Comparison of ENCODE assay signal across 8 cellular contexts in genomic region chr12:118256352-118256751, GRCh38.
"Had no signal": no experiment of that assay in that cellular context is flagged by ENCODE, and none has a peak within 500 bp of the region (broad histone marks: within the 10 kb centered on the region; RNA-seq: fewer than 3 reads in every experiment).

No MANE protein-coding gene starts in this region.

- H3K27ac ChIP-seq: GM23248, KMS-11 had no signal

- DNase-seq: GM23248, GOT3, H7, IMR-90, KBM-7 had no signal

- H3K36me3 ChIP-seq: HAP-1 had no signal

- H3K4me3 ChIP-seq: GM23248, HAP-1 had no signal

- ATAC-seq: HCT116 had no signal

- H3K9me3 ChIP-seq: HAP-1 had no signal

- H3K4me1 ChIP-seq: HAP-1 had no signal
